9 cellular contexts compared by ENCODE assay signal in genomic region chr17:27481327-27481726, GRCh38. TPM values are rescaled to one million over a fixed set of nuclear protein-coding genes. Genes with fewer than 3 reads are reported as not detected.
DNase-seq lines count a peak whose midpoint lies in the region; ATAC-seq and TF ChIP-seq lines count a peak whose summit lies in the region.
"Had no signal": no experiment of that assay in that cellular context is flagged by ENCODE, and none has a peak within 500 bp of the region (broad histone marks: within the 10 kb centered on the region; RNA-seq: fewer than 3 reads in every experiment).

No MANE protein-coding gene starts in this region.

- peak overlapping the region in 7 of 8 donors; percentile 40 to 91 (median 88) for H3K27ac Mint-ChIP-seq in CD8-positive, alpha-beta memory T cell
- peak overlapping the region; percentile 32 for H3K27ac Mint-ChIP-seq in dendritic cell treated with granulocyte-macrophage colony-stimulating factor and Interleukin-4, amounts not matched to agents 40 ng/mL and 50 ng/mL, for 4 days

- no peaks in the 10 kb centered on the region for H3K27me3 Mint-ChIP-seq in CD8-positive, alpha-beta memory T cell
- no peaks in the 10 kb centered on the region for H3K27me3 Mint-ChIP-seq in dendritic cell treated with granulocyte-macrophage colony-stimulating factor and Interleukin-4, amounts not matched to agents 40 ng/mL and 50 ng/mL, for 4 days

- no peaks in the 10 kb centered on the region for H3K36me3 ChIP-seq in CD8-positive, alpha-beta memory T cell (ENCODE audit: insufficient read depth, low read length)
- no peaks in the 10 kb centered on the region for H3K36me3 ChIP-seq in colonic mucosa

- intact Hi-C loops in dendritic cell treated with granulocyte-macrophage colony-stimulating factor and Interleukin-4, amounts not matched to agents 40 ng/mL and 50 ng/mL, for 4 days (cut with micrococcal nuclease), result no loop called here
- intact Hi-C loops in colonic mucosa (cut with DNase I), result no loop called here

- DNase-seq in CD8-positive, alpha-beta memory T cell, result peak; percentile 28 to 77 (median 35)
- DNase-seq in T-helper 2 cell (peak in 3 of 5 experiments; percentile 32 to 95 (median 43)), HuH-7 (ENCODE audit: low spot score) (no peak), left lobe of liver (ENCODE audit: low spot score) (no peak), colonic mucosa (no peak)
- DNase-seq: OCI-M1 had no signal

- ATAC-seq in GM21515 (IDR thresholded peaks at IDR 0.05; ENCODE audit: unreplicated experiment), result peak; percentile 41
- ATAC-seq in left lobe of liver, result no peak
- no peak for ATAC-seq in GM21526 (IDR thresholded peaks at IDR 0.05; ENCODE audit: low FRiP score, unreplicated experiment)

- no peak for TF ChIP-seq CTCF in colonic mucosa (IDR thresholded peaks at IDR 0.05)

- CTCF ChIA-PET in CD8-positive, alpha-beta memory T cell (lab: Charles Lee), result interaction anchor here (1.2 to 1.6 kb wide), 4 partner anchors 9 to 118 kb away, joined by 4 to 6 read pairs (median 4); no protein-coding TSS in a partner anchor

- H3K9ac ChIP-seq in colonic mucosa (ENCODE audit: low read depth in 2 of 2, low read length in 2 of 2), result no peak overlapping the region

- H3K4me1 Mint-ChIP-seq in CD8-positive, alpha-beta memory T cell, result peaks cover 35 to 66% (median 45%) of the 10 kb centered on the region in 3 donors
- H3K4me1 Mint-ChIP-seq in dendritic cell treated with granulocyte-macrophage colony-stimulating factor and Interleukin-4, amounts not matched to agents 40 ng/mL and 50 ng/mL, for 4 days (ENCODE audit: low read depth), result peaks cover 69% of the 10 kb centered on the region

- H3K4me1 ChIP-seq in CD8-positive, alpha-beta memory T cell (ENCODE audit: insufficient read depth, low read length), result peaks cover 13% of the 10 kb centered on the region
- H3K4me1 ChIP-seq in colonic mucosa, result no peaks in the 10 kb centered on the region

- peaks cover 0 to 6% (median 0%) of the 10 kb centered on the region in 3 donors for H3K36me3 Mint-ChIP-seq in CD8-positive, alpha-beta memory T cell
- H3K36me3 Mint-ChIP-seq in dendritic cell treated with granulocyte-macrophage colony-stimulating factor and Interleukin-4, amounts not matched to agents 40 ng/mL and 50 ng/mL, for 4 days (ENCODE audit: low read depth), result no peaks in the 10 kb centered on the region

- H3K9me3 Mint-ChIP-seq in CD8-positive, alpha-beta memory T cell, result no peaks in the 10 kb centered on the region
- H3K9me3 Mint-ChIP-seq in dendritic cell treated with granulocyte-macrophage colony-stimulating factor and Interleukin-4, amounts not matched to agents 40 ng/mL and 50 ng/mL, for 4 days, result no peaks in the 10 kb centered on the region

- H3K27me3 ChIP-seq in CD8-positive, alpha-beta memory T cell (ENCODE audit: insufficient read depth, low read length, poor library complexity, severe bottlenecking), result no peaks in the 10 kb centered on the region
- H3K27me3 ChIP-seq in colonic mucosa, result no peaks in the 10 kb centered on the region

- H3K4me3 Mint-ChIP-seq in CD8-positive, alpha-beta memory T cell, result peak overlapping the region in 5 of 7 donors; percentile 23 to 72 (median 61)
- H3K4me3 Mint-ChIP-seq in dendritic cell treated with granulocyte-macrophage colony-stimulating factor and Interleukin-4, amounts not matched to agents 40 ng/mL and 50 ng/mL, for 4 days, result no peak overlapping the region

- H3K27ac ChIP-seq in CD8-positive, alpha-beta memory T cell (ENCODE audit: low read depth, low read length), result no peak overlapping the region
- H3K27ac ChIP-seq in colonic mucosa, result no peak overlapping the region

- no peaks in the 10 kb centered on the region for H3K9me3 ChIP-seq in CD8-positive, alpha-beta memory T cell (ENCODE audit: low read length)
- no peaks in the 10 kb centered on the region for H3K9me3 ChIP-seq in colonic mucosa

- H3K4me3 ChIP-seq in CD8-positive, alpha-beta memory T cell (ENCODE audit: low read length), result no peak overlapping the region
- H3K4me3 ChIP-seq in colonic mucosa, result no peak overlapping the region

- POLR2A ChIA-PET in CD8-positive, alpha-beta memory T cell (lab: Charles Lee), result interaction anchor here (0.5 to 1.1 kb wide), 4 partner anchors 12 to 186 kb away, joined by 3 to 4 read pairs (median 4); partner anchors contain the start of gene KSR1

RNA-seq across cellular contexts. Expression of gene KSR1, which starts 25.1 kb away (rescaled TPM):
- total RNA-seq in CD8-positive, alpha-beta memory T cell, result 10 to 100 TPM; 26.3 to 26.9 TPM
- polyA plus RNA-seq in CD8-positive, alpha-beta memory T cell, result 2.9 TPM
- total RNA-seq in left lobe of liver (11.4 TPM), colonic mucosa (10 to 100 TPM; 13.9 to 16.5 TPM)

Comparison
In these comparisons a context has a peak if more than half of its experiments do, and no peak if none do; other contexts are left out.
1. DNase-seq: peak in CD8-positive, alpha-beta memory T cell (5 of 5) and T-helper 2 cell (3 of 5); none in HuH-7 (single experiment), left lobe of liver (single experiment) and colonic mucosa (single experiment).